ENCODE assay signal across 34 cellular contexts in the genomic region with DNA sequence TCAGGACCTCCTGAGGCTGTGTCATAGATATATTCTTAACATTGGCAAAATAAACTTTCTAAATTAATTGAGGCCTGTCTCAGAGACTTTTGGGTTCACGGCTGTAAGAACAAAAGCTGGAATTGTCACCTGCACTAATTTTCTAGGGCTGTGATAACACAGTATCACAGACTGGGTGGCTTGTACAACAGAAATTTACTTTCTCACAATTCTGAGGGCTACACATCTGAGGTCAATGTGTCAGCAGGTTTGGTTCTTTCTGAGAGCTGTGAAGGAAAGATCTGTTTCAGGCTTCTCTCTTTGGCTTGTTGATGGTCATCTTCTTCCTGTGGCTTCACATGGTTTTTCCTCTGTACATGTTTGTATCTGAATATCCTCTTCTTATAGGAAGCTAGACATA.
"Had no signal": no experiment of that assay in that cellular context is flagged by ENCODE, and none has a peak within 500 bp of the region (broad histone marks: within the 10 kb centered on the region; RNA-seq: fewer than 3 reads in every experiment).

No MANE protein-coding gene starts in this region.

- H3K9ac ChIP-seq: KMS-11 had no signal

- H3K9me3 ChIP-seq: MG63 had no signal

- H3K36me3 ChIP-seq: MG63 had no signal

- H3K27me3 ChIP-seq: MG63 had no signal

- H3K4me3 ChIP-seq: MG63 had no signal

- H3K27ac ChIP-seq: KMS-11 had no signal

- DNase-seq: Karpas-422, Kasumi-1, KG1, MG63, MM.1S, MV-4-11, NCI-H1048, NCI-H1092, NCI-H1092 treated with DMSO at 0.1 percent for 48 hours, NCI-H1105, NCI-H1105 treated with DMSO at 0.1 percent for 48 hours, NCI-H1417, NCI-H1417 treated with DMSO at 0.1 percent for 48 hours, NCI-H1436, NCI-H1436 treated with DMSO at 0.1 percent for 48 hours, NCI-H146, NCI-H1694, NCI-H1694 treated with DMSO at 0.1 percent for 48 hours, NCI-H187, NCI-H187 treated with DMSO at 0.1 percent for 48 hours, NCI-H1930, NCI-H2029, NCI-H2029 treated with DMSO at 0.1 percent for 48 hours, NCI-H2081, NCI-H2081 treated with DMSO at 0.1 percent for 48 hours, NCI-H2107, NCI-H2171, NCI-H2171 treated with DMSO at 0.1 percent for 48 hours, NCI-H2227 treated with DMSO at 0.1 percent for 48 hours, NCI-H226, NCI-H345, NCI-H446, NCI-H446 treated with DMSO at 0.1 percent for 48 hours had no signal

- H3K4me2 ChIP-seq: KMS-11 had no signal
